ENCODE assay signal across 27 cellular contexts in the genomic region with DNA sequence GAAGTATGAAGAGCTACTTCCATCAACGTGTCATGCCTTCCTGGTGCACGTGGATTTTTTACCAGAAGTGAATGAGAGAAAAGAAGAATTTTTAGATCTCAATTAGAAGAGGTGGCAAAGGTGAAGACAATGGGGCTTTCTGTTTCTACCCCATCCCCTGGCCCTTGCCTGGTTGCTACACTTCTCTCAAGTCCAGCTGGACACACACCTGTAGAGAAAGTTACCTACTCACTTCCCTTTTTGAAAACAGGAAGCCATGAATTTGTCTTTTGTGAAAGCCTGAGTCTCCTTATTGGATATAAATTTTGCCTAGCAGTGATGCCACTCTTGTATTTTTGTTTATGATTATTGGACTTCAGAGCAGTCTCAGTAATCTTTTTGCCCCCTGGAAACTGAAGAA.
"Had no signal": no experiment of that assay in that cellular context is flagged by ENCODE, and none has a peak within 500 bp of the region (broad histone marks: within the 10 kb centered on the region; RNA-seq: fewer than 3 reads in every experiment).

No MANE protein-coding gene starts in this region.

- FAIRE-seq: endothelial cell of umbilical vein had no signal

- H3K4me3 ChIP-seq: ascending aorta, heart right ventricle, lung, ovary, right lobe of liver, thyroid gland, upper lobe of right lung had no signal

- DNase-seq: activated CD4-positive, alpha-beta memory T cell treated with anti-CD3 and anti-CD28 coated beads, Interleukin-2, amount 10 ng/mL, durations not matched to agents 7 days and 5 days; activated CD4-positive, alpha-beta T cell treated with anti-CD3 and anti-CD28 coated beads for 1 hour; activated CD4-positive, alpha-beta T cell treated with anti-CD3 and anti-CD28 coated beads, Interleukin-2, amount 10 ng/mL, durations not matched to agents 7 days and 5 days; activated CD8-positive, alpha-beta memory T cell treated with anti-CD3 and anti-CD28 coated beads, Interleukin-2, amount 50 U/mL, for 48 hours; activated gamma-delta T cell; activated naive CD4-positive, alpha-beta T cell treated with anti-CD3 and anti-CD28 coated beads, Interleukin-2, amount 10 ng/mL, durations not matched to agents 7 days and 5 days; activated naive CD8-positive, alpha-beta T cell treated with anti-CD3 and anti-CD28 coated beads, Interleukin-2, amount 10 ng/mL, durations not matched to agents 7 days and 5 days; activated T-cell treated with anti-CD3 and anti-CD28 coated beads, Interleukin-2, amount 50 U/mL, for 24 hours; brain microvascular endothelial cell; caudate nucleus; foreskin melanocyte; heart right ventricle; kidney glomerular epithelial cell; naive thymus-derived CD4-positive, alpha-beta T cell; ovary; right lobe of liver; stimulated activated CD4-positive, alpha-beta T cell treated with anti-CD3 and anti-CD28 coated beads, Interleukin-12 subunit alpha, Interleukin-12 subunit beta, amount 100 ng/mL, for 4 hours; stimulated activated CD4-positive, alpha-beta T cell treated with anti-CD3 and anti-CD28 coated beads, Interleukin-4, amount 100 ng/mL, for 1 hour; T-helper 2 cell; thyroid gland; upper lobe of right lung had no signal

- H3K36me3 ChIP-seq: ascending aorta, brain microvascular endothelial cell, heart right ventricle, ovary, right lobe of liver, thyroid gland, upper lobe of right lung had no signal

- H3K4me1 ChIP-seq: thyroid gland had no signal

- H3K27me3 ChIP-seq: ascending aorta, brain microvascular endothelial cell, heart right ventricle, ovary, right lobe of liver, thyroid gland, upper lobe of right lung had no signal

- H3K27ac ChIP-seq: ascending aorta, brain microvascular endothelial cell, heart right ventricle, ovary, right lobe of liver, thyroid gland, upper lobe of right lung had no signal

- H3K9me3 ChIP-seq: ascending aorta, heart right ventricle, ovary, right lobe of liver, thyroid gland, upper lobe of right lung had no signal

- ATAC-seq: esophagus mucosa; heart right ventricle; left lobe of liver; naive thymus-derived CD4-positive, alpha-beta T cell; right lobe of liver; upper lobe of right lung; WTC11 had no signal
